8 cellular contexts compared by ENCODE assay signal in genomic region chr10:59907537-59907917, GRCh38. TPM values are rescaled to one million over a fixed set of nuclear protein-coding genes. Genes with fewer than 3 reads are reported as not detected.
DNase-seq lines count a peak whose midpoint lies in the region; ATAC-seq, FAIRE-seq and TF ChIP-seq lines count a peak whose summit lies in the region.

No MANE protein-coding gene starts in this region.

- CTCF ChIA-PET in SK-N-SH (lab: Yijun Ruan, JAX), result interaction anchor here (0.7 to 3.2 kb wide), 6 partner anchors 14 to 281 kb away, joined by 3 to 17 read pairs (median 4); no protein-coding TSS in a partner anchor

- no peak for TF ChIP-seq EP300 in SK-N-SH (IDR thresholded peaks at IDR 0.05; ENCODE audit: borderline replicate concordance in 1 of 2, low read depth in 1 of 2, low read length in 1 of 2)

- no peak for TF ChIP-seq CTCF in SK-N-SH (IDR thresholded peaks at IDR 0.05)

- ATAC-seq in SK-N-SH treated with all-trans-retinoic acid at 6 μM for 48 hours (no peak), HG02571 (IDR thresholded peaks at IDR 0.05; ENCODE audit: unreplicated experiment) (no peak), esophagus mucosa (no peak)
- no peak for ATAC-seq in activated T-helper 17 cell treated with anti-CD3 and anti-CD28 coated beads, Interleukin-2, amount 50 U/mL, for 72 hours (replicated peaks)

- no peak for TF ChIP-seq RAD21 in SK-N-SH (IDR thresholded peaks at IDR 0.05; ENCODE audit: low read length)

- 83% methylated on average over 2 of the region's 2 CpGs for WGBS in SK-N-SH (ENCODE audit: low lambda C conversion rate)

- peak overlapping the region in 1 of 2 experiments; percentile 50; a peak in 3 of 4 replicates for H3K4me3 ChIP-seq in SK-N-SH (ENCODE audit: low read depth in 2 of 2, low read length in 1 of 2)
- peak overlapping the region; percentile 54 to 97 for H3K4me3 ChIP-seq in stomach smooth muscle (ENCODE audit: low read length in 2 of 2)

- H3K36me3 Mint-ChIP-seq in activated T-helper 17 cell treated with anti-CD3 and anti-CD28 coated beads, Interleukin-2, amount 50 U/mL, for 72 hours (ENCODE audit: low read depth), result peaks cover 36% of the 10 kb centered on the region
- no peaks in the 10 kb centered on the region for H3K36me3 Mint-ChIP-seq in immature natural killer cell

- H3K36me3 ChIP-seq in SK-N-SH (replicated peaks in 1 of 2; ENCODE audit: control insufficient read depth in 1 of 2, insufficient read depth in 2 of 2, low read length in 1 of 2) (peaks cover 0 to 2% of the 10 kb centered on the region in 2 experiments), stomach smooth muscle (ENCODE audit: control insufficient read depth in 2 of 2, insufficient read depth in 2 of 2, low read length in 2 of 2) (no peaks in the 10 kb centered on the region)

- no peak for FAIRE-seq in H54 (lab: Jason Lieb, UNC)

- DNase-seq in SK-N-SH (no peak), immature natural killer cell (peak in 1 of 3 donors; percentile 9), H54 (ENCODE audit: insufficient read length, low spot score) (no peak)

- H2AFZ ChIP-seq in SK-N-SH (ENCODE audit: low read depth), result peak overlapping the region; percentile 85

- peaks cover 35% of the 10 kb centered on the region for H3K79me2 ChIP-seq in SK-N-SH (ENCODE audit: insufficient read depth)

- H3K27ac ChIP-seq in SK-N-SH (ENCODE audit: low read depth in 2 of 2, low read length in 1 of 2), result peak overlapping the region; percentile 76 to 89; a peak in 2 of 4 replicates
- peak overlapping the region; percentile 89 for H3K27ac ChIP-seq in stomach smooth muscle (ENCODE audit: low read length)

- H4K20me1 ChIP-seq in SK-N-SH (ENCODE audit: insufficient read depth), result peaks cover 22% of the 10 kb centered on the region

- POLR2A ChIA-PET in SK-N-SH (lab: Yijun Ruan, JAX), result no interaction called here

- H3K4me1 Mint-ChIP-seq in activated T-helper 17 cell treated with anti-CD3 and anti-CD28 coated beads, Interleukin-2, amount 50 U/mL, for 72 hours, result peaks cover 47% of the 10 kb centered on the region
- peaks cover 51 to 59% of the 10 kb centered on the region in 2 donors for H3K4me1 Mint-ChIP-seq in immature natural killer cell

- no peak for TF ChIP-seq POLR2A in H54 (IDR thresholded peaks at IDR 0.05; ENCODE audit: low read depth, low read length)

- H3K27ac Mint-ChIP-seq in activated T-helper 17 cell treated with anti-CD3 and anti-CD28 coated beads, Interleukin-2, amount 50 U/mL, for 72 hours, result peak overlapping the region; percentile 93
- H3K27ac Mint-ChIP-seq in immature natural killer cell, result peak overlapping the region; percentile 89 to 97 (median 96)

- H3K4me1 ChIP-seq in SK-N-SH (ENCODE audit: control insufficient read depth in 1 of 2, insufficient read depth in 2 of 2, low read depth in 1 of 2, low read length in 1 of 2) (peaks cover 9 to 10% of the 10 kb centered on the region in 2 experiments; a peak in 3 of 4 replicates), stomach smooth muscle (ENCODE audit: control insufficient read depth, insufficient read depth, low read length) (peaks cover 20% of the 10 kb centered on the region)

- H3K9me3 Mint-ChIP-seq in activated T-helper 17 cell treated with anti-CD3 and anti-CD28 coated beads, Interleukin-2, amount 50 U/mL, for 72 hours, result no peaks in the 10 kb centered on the region
- no peaks in the 10 kb centered on the region for H3K9me3 Mint-ChIP-seq in immature natural killer cell

- H3K9ac ChIP-seq in SK-N-SH, result peak overlapping the region; percentile 84; the same call in 1 of the 2 replicates
- H3K9ac ChIP-seq in stomach smooth muscle (ENCODE audit: low read length in 2 of 2), result peak overlapping the region; percentile 84 to 94

- peak overlapping the region; percentile 98 for H3K4me3 Mint-ChIP-seq in activated T-helper 17 cell treated with anti-CD3 and anti-CD28 coated beads, Interleukin-2, amount 50 U/mL, for 72 hours
- peak overlapping the region; percentile 88 to 97 (median 96) for H3K4me3 Mint-ChIP-seq in immature natural killer cell

- peaks cover 22% of the 10 kb centered on the region for H3F3A ChIP-seq in SK-N-SH (replicated peaks; ENCODE audit: insufficient read depth)

- H3K9me3 ChIP-seq in SK-N-SH (no peaks in the 10 kb centered on the region), stomach smooth muscle (ENCODE audit: control insufficient read depth in 2 of 2, low read length in 2 of 2) (no peaks in the 10 kb centered on the region)

- peak overlapping the region; percentile 97 for H3K4me2 ChIP-seq in SK-N-SH

- H3K9me2 ChIP-seq in SK-N-SH, result no peaks in the 10 kb centered on the region

- no peaks in the 10 kb centered on the region for H3K27me3 Mint-ChIP-seq in activated T-helper 17 cell treated with anti-CD3 and anti-CD28 coated beads, Interleukin-2, amount 50 U/mL, for 72 hours
- H3K27me3 Mint-ChIP-seq in immature natural killer cell (ENCODE audit: low read depth in 3 of 3), result peaks cover 1 to 3% (median 2%) of the 10 kb centered on the region in 3 donors

- H3K27me3 ChIP-seq in SK-N-SH (ENCODE audit: insufficient read depth), result no peaks in the 10 kb centered on the region
- H3K27me3 ChIP-seq in stomach smooth muscle (ENCODE audit: control insufficient read depth in 1 of 2, insufficient read depth in 2 of 2, low read length in 2 of 2), result no peaks in the 10 kb centered on the region

TF ChIP-seq in SK-N-SH, 30 proteins besides CTCF, POLR2A, EP300 and RAD21 (continues in another document):
- no peak for TF ChIP-seq TEAD4 (IDR thresholded peaks at IDR 0.05; ENCODE audit: borderline replicate concordance, insufficient read depth)
- no peak for TF ChIP-seq FOXM1 (IDR thresholded peaks at IDR 0.05; ENCODE audit: low read depth)
- no peak for TF ChIP-seq NFIC (IDR thresholded peaks at IDR 0.05; ENCODE audit: borderline replicate concordance)
- TF ChIP-seq FOXJ3 (CRISPR knock-in tag; IDR thresholded peaks at IDR 0.05), result no peak
- TF ChIP-seq USF2 (IDR thresholded peaks at IDR 0.05; ENCODE audit: borderline replicate concordance, low read depth, low read length), result no peak
- no peak for TF ChIP-seq POLR2AphosphoS5 (IDR thresholded peaks at IDR 0.05; ENCODE audit: low read depth, low read length)
- TF ChIP-seq ELF1 (IDR thresholded peaks at IDR 0.05), result no peak

TF ChIP-seq in SK-N-SH treated with all-trans-retinoic acid at 6 μM for 48 hours, 23 proteins besides CTCF, POLR2A, EP300 and RAD21 (continues in another document):
- TF ChIP-seq TCF4 (CRISPR knock-in tag; IDR thresholded peaks at IDR 0.05; ENCODE audit: borderline replicate concordance) (no peak), PPARA (CRISPR knock-in tag; IDR thresholded peaks at IDR 0.05; ENCODE audit: borderline replicate concordance) (no peak), ZFP3 (CRISPR knock-in tag; IDR thresholded peaks at IDR 0.05) (no peak), RARB (CRISPR knock-in tag; IDR thresholded peaks at IDR 0.05) (no peak), ISL1 (CRISPR knock-in tag; IDR thresholded peaks at IDR 0.05) (no peak), ZFP30 (CRISPR knock-in tag; IDR thresholded peaks at IDR 0.05) (no peak), ZNF70 (CRISPR knock-in tag; IDR thresholded peaks at IDR 0.05) (no peak), ARNTL (CRISPR knock-in tag; IDR thresholded peaks at IDR 0.05; ENCODE audit: borderline replicate concordance, low read depth) (no peak), POU6F1 (CRISPR knock-in tag; IDR thresholded peaks at IDR 0.05; ENCODE audit: borderline replicate concordance, low read depth) (no peak), OSR1 (CRISPR knock-in tag; IDR thresholded peaks at IDR 0.05) (no peak), CSDC2 (CRISPR knock-in tag; IDR thresholded peaks at IDR 0.05) (no peak), ZNF8 (CRISPR knock-in tag; IDR thresholded peaks at IDR 0.05) (no peak), TOX (CRISPR knock-in tag; IDR thresholded peaks at IDR 0.05; ENCODE audit: borderline replicate concordance) (no peak), CREB5 (CRISPR knock-in tag; IDR thresholded peaks at IDR 0.05; ENCODE audit: low read depth) (no peak), GLIS3 (CRISPR knock-in tag; IDR thresholded peaks at IDR 0.05) (no peak), ESRRG (CRISPR knock-in tag; IDR thresholded peaks at IDR 0.05) (no peak)

RNA-seq across cellular contexts. Expression of gene CCDC6, which starts 1.2 kb away (rescaled TPM):
- polyA plus RNA-seq in SK-N-SH (2012; rRNA removed), result 10.8 and 12.7 TPM in 2 replicates
- polyA plus RNA-seq in SK-N-SH (2012; cell fraction: cytosol; rRNA removed), result 13.4 and 14.1 TPM in 2 replicates
- polyA plus RNA-seq in SK-N-SH (2012; cell fraction: nucleus; rRNA removed), result 4.9 and 9.8 TPM in 2 replicates
- total RNA-seq in activated T-helper 17 cell treated with anti-CD3 and anti-CD28 coated beads, Interleukin-2, amount 50 U/mL, for 72 hours, result 10 to 100 TPM; 34.4 to 49.1 TPM
- 1 to 10 TPM; 1.6 to 3.5 (median 1.8) TPM for polyA plus RNA-seq in immature natural killer cell
- 56.8 TPM for total RNA-seq in esophagus mucosa
